In genomic region chr11:17643506-17644405, GRCh38 we compare ENCODE assay signal across 22 cellular contexts.
DNase-seq lines count a peak whose midpoint lies in the region; ATAC-seq, FAIRE-seq and TF ChIP-seq lines count a peak whose summit lies in the region.
"Had no signal": no experiment of that assay in that cellular context is flagged by ENCODE, and none has a peak within 500 bp of the region (broad histone marks: within the 10 kb centered on the region; RNA-seq: fewer than 3 reads in every experiment).

No MANE protein-coding gene starts in this region.

- CTCF ChIA-PET in PC-9 (lab: Charles Lee), result no interaction called here

- FAIRE-seq in HTR-8/SVneo (lab: Jason Lieb, UNC), result no peak
- FAIRE-seq: G401.6, GM12878, GM18507, H1 had no signal

- no peak for ATAC-seq in sciatic nerve
- ATAC-seq: GM12878, Panc1 had no signal

- H3K4me3 ChIP-seq in fibroblast of villous mesenchyme (ENCODE audit: low read depth, low read length) (no peak overlapping the region), stomach (no peak overlapping the region), PC-9 (no peak overlapping the region)
- H3K4me3 ChIP-seq: GM12878, SJCRH30 had no signal

- DNase-seq in ELF-1 (ENCODE audit: low read depth, low spot score) (peak; percentile 22), GM13977 (ENCODE audit: low spot score) (peak; percentile 5), fibroblast of villous mesenchyme (ENCODE audit: low read depth) (peak; percentile 3), stomach (no peak), PC-9 (no peak), HTR-8/SVneo (ENCODE audit: insufficient read length, low spot score) (no peak), sciatic nerve (ENCODE audit: low spot score) (no peak)
- DNase-seq: DMS 273 treated with DMSO at 0.1 percent for 48 hours, DND-41, NCI-H1048, NCI-H1436, NCI-H1930, NCI-H226, NCI-H524, SJCRH30 had no signal

- H3K27me3 ChIP-seq in stomach, result peaks cover 0 to 4% (median 0%) of the 10 kb centered on the region in 3 donors
- H3K27me3 ChIP-seq in PC-9 (ENCODE audit: insufficient read depth, low read depth), result peaks cover 84% of the 10 kb centered on the region
- H3K27me3 ChIP-seq: SJCRH30 had no signal

- POLR2A ChIA-PET in PC-9 (lab: Charles Lee; ENCODE audit: unreplicated experiment), result no interaction called here

- H3K36me3 ChIP-seq in stomach (no peaks in the 10 kb centered on the region), PC-9 (ENCODE audit: low read depth) (no peaks in the 10 kb centered on the region)

- H3F3A ChIP-seq in PC-9 (ENCODE audit: insufficient read depth, low read depth), result no peaks in the 10 kb centered on the region

- no peak for TF ChIP-seq CTCF in GM13977 (IDR thresholded peaks at IDR 0.05; ENCODE audit: extremely low read depth, insufficient read depth, missing control alignments)
- TF ChIP-seq CTCF in fibroblast of villous mesenchyme (IDR thresholded peaks at IDR 0.05; ENCODE audit: insufficient read depth, low read depth, low read length), result no peak
- no peak for TF ChIP-seq CTCF in stomach (IDR thresholded peaks at IDR 0.05)
- no peak for TF ChIP-seq CTCF in PC-9 (conservative IDR thresholded peaks at IDR 0.05)

- H4K20me1 ChIP-seq in PC-9 (ENCODE audit: insufficient read depth), result no peaks in the 10 kb centered on the region; the same call in 1 of the 2 replicates

- peak; percentile 80 for TF ChIP-seq EP300 in stomach (IDR thresholded peaks at IDR 0.05)

- BruUV-seq in PC-9 (replicated peaks; lab: Mats Ljungman, UMichigan), result no TSS peak

- 61 to 75% (median 73%) methylated on average over 9 to 14 of the region's 14 CpGs for WGBS in stomach, 5 donors

- H2AFZ ChIP-seq in PC-9, result no peak overlapping the region

- no peak for TF ChIP-seq POLR2A in stomach (IDR thresholded peaks at IDR 0.05)

- intact Hi-C loops in stomach (cut with DNase I; ENCODE audit: low total_unique reads) (no loop called here), PC-9 (cut with micrococcal nuclease; ENCODE audit: unreplicated experiment) (no loop called here), sciatic nerve (cut with DNase I) (no loop called here)

- no peak overlapping the region for H3K4me2 ChIP-seq in PC-9
- H3K4me2 ChIP-seq: KMS-11 had no signal

- H3K79me2 ChIP-seq in PC-9 (ENCODE audit: low read depth), result no peaks in the 10 kb centered on the region

- in situ Hi-C loops in GM13977 (cut with MboI; ENCODE audit: low pct_unique_long_range_greater_than_20kb, low sequenced_read_pairs, unreplicated experiment), result no loop called here

- H3K4me1 ChIP-seq in stomach, result peaks cover 0 to 9% (median 0%) of the 10 kb centered on the region in 4 donors
- H3K4me1 ChIP-seq in PC-9 (replicated peaks; ENCODE audit: insufficient read depth), result no peaks in the 10 kb centered on the region

- H3K27ac ChIP-seq in stomach (peak overlapping the region in 1 of 5 donors; percentile 49), PC-9 (no peak overlapping the region)
- H3K27ac ChIP-seq: C4-2B, KMS-11, SJCRH30 had no signal

- H3K9me3 ChIP-seq in stomach (peaks cover 0 to 14% (median 6%) of the 10 kb centered on the region in 4 donors), PC-9 (ENCODE audit: insufficient read depth, low read depth) (no peaks in the 10 kb centered on the region)
- H3K9me3 ChIP-seq: SJCRH30 had no signal

- H3K9me2 ChIP-seq in PC-9 (ENCODE audit: insufficient read depth), result no peaks in the 10 kb centered on the region

Comparison
In these comparisons a context has a peak if more than half of its experiments do, and no peak if none do; other contexts are left out.
1. DNase-seq: peak in ELF-1 (single experiment), GM13977 (single experiment) and fibroblast of villous mesenchyme (single experiment); none in stomach (single experiment), PC-9 (0 of 2), HTR-8/SVneo (single experiment) and sciatic nerve (single experiment).